Comparison of ENCODE assay signal across 8 cellular contexts in the genomic region with DNA sequence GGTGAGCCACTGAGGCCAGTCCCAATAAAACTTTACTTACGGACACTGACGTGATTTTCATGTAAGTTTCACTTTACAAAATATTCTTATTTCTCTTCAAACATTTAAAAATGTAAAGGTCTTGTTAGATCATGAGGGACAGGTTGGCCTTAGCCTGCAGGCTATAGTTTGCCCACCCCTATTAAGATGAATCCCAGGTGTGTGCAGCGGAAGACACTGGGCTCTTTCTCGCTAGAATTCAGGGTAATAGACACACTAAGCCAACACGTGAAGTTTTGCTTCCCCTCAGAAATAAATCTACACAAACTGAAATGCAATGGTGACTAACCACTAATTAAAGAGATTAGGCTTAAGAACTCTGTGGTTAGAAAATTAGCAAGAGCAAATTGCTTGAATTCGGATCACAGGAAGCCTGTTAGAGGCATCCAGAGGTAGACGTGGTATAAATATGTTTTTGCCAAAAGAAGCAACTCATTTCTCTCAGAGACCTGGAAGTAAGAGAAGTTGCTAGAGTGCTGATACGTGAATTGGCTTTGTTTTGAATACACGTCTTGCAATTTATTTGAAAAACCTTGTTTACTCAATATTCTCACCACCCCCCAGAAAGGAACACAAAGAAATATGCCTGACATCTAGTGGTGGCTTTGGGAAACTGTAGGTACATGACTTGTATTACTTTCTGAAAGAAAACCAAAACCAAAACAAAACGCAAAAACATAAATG.
DNase-seq lines count a peak whose midpoint lies in the region; ATAC-seq and TF ChIP-seq lines count a peak whose summit lies in the region.

No MANE protein-coding gene starts in this region.

- no peaks in the 10 kb centered on the region for H3K36me3 ChIP-seq in BJ (ENCODE audit: control insufficient read depth, insufficient read depth, low read length)
- H3K36me3 ChIP-seq in osteoblast (ENCODE audit: insufficient read depth, low read length): no peaks in the 10 kb centered on the region

- H3K4me1 Mint-ChIP-seq in activated B cell treated with CpG ODN at 0.5 μM for 24 hours: peaks cover 23% of the 10 kb centered on the region

- ATAC-seq in GM18498 (IDR thresholded peaks at IDR 0.05; ENCODE audit: unreplicated experiment) (peak; percentile 86), HG03103 (IDR thresholded peaks at IDR 0.05; ENCODE audit: low read depth, unreplicated experiment) (peak; percentile 52), activated B cell treated with CpG ODN at 0.5 μM for 24 hours (ENCODE audit: low read depth) (peak; percentile 97)

- no peaks in the 10 kb centered on the region for H4K20me1 ChIP-seq in osteoblast (ENCODE audit: insufficient read depth, low read length)

- H3K4me2 ChIP-seq in osteoblast (ENCODE audit: insufficient read depth, low read length): peak overlapping the region; percentile 89

- no peak overlapping the region for H3K27ac ChIP-seq in osteoblast (ENCODE audit: low read depth, low read length)

- H3K27me3 Mint-ChIP-seq in activated B cell treated with CpG ODN at 0.5 μM for 24 hours: no peaks in the 10 kb centered on the region

- no peaks in the 10 kb centered on the region for H3K36me3 Mint-ChIP-seq in activated B cell treated with CpG ODN at 0.5 μM for 24 hours (ENCODE audit: low read depth)

- H3K4me3 ChIP-seq in BJ (ENCODE audit: low read depth, low read length): peak overlapping the region; percentile 12; the same call in 1 of the 2 replicates
- peak overlapping the region; percentile 18 to 48 for H3K4me3 ChIP-seq in foreskin fibroblast (ENCODE audit: low read depth in 1 of 2, low read length in 2 of 2)
- peak overlapping the region; percentile 63 for H3K4me3 ChIP-seq in osteoblast (ENCODE audit: insufficient read depth, low read length)

- H3K79me2 ChIP-seq in osteoblast (ENCODE audit: insufficient read depth, low read length): no peaks in the 10 kb centered on the region

- intact Hi-C loops in activated B cell treated with CpG ODN at 0.5 μM for 24 hours (cut with micrococcal nuclease): loop anchor here (1.0 to 5.0 kb wide), 11 partner anchors 40 to 356 kb away; no protein-coding TSS in a partner anchor

- H3K27me3 ChIP-seq in BJ (ENCODE audit: control insufficient read depth, insufficient read depth, low read length) (no peaks in the 10 kb centered on the region), osteoblast (ENCODE audit: insufficient read depth, low read length) (no peaks in the 10 kb centered on the region)

- POLR2A ChIA-PET in BJ (lab: Charles Lee) (no interaction called here), activated B cell treated with CpG ODN at 0.5 μM for 24 hours (lab: Charles Lee) (interaction anchor here (0.6 to 1.2 kb wide), 4 partner anchors 44 to 160 kb away, joined by 3 to 13 read pairs (median 8); no protein-coding TSS in a partner anchor)

- no peaks in the 10 kb centered on the region for H3K9me3 Mint-ChIP-seq in activated B cell treated with CpG ODN at 0.5 μM for 24 hours

- H2AFZ ChIP-seq in osteoblast (ENCODE audit: low read length): peak overlapping the region; percentile 71

- TF ChIP-seq CTCF in BJ (IDR thresholded peaks at IDR 0.05; ENCODE audit: insufficient read depth, low read depth, low read length) (peak; percentile 76), activated B cell treated with CpG ODN at 0.5 μM for 24 hours (IDR thresholded peaks at IDR 0.05) (no peak), foreskin fibroblast (IDR thresholded peaks at IDR 0.05; ENCODE audit: low read depth, low read length) (peak; percentile 80), osteoblast (IDR thresholded peaks at IDR 0.05; ENCODE audit: extremely low read depth, low read depth, low read length) (peak; percentile 78)

- CTCF ChIA-PET in BJ (lab: Yijun Ruan, JAX) (interaction anchor here (0.8 to 0.9 kb wide), 2 partner anchors 10 to 156 kb away, joined by 3 to 5 read pairs; no protein-coding TSS in a partner anchor), activated B cell treated with CpG ODN at 0.5 μM for 24 hours (lab: Charles Lee) (interaction anchor here (1.2 kb wide), 2 partner anchors 160 to 212 kb away, joined by 5 to 10 read pairs; no protein-coding TSS in a partner anchor)

- H3K9me3 ChIP-seq in osteoblast (ENCODE audit: low read depth, low read length): no peaks in the 10 kb centered on the region

- peaks cover 15% of the 10 kb centered on the region for H3K4me1 ChIP-seq in osteoblast (ENCODE audit: insufficient read depth, low read length)

- H3K27ac Mint-ChIP-seq in activated B cell treated with CpG ODN at 0.5 μM for 24 hours: peak overlapping the region; percentile 38

- H3K4me3 Mint-ChIP-seq in activated B cell treated with CpG ODN at 0.5 μM for 24 hours: peak overlapping the region; percentile 7

- DNase-seq in BJ (ENCODE audit: low read depth): peak; percentile 50
- peak; percentile 75 for DNase-seq in NCI-H2196 treated with DMSO at 0.1 percent for 48 hours (lab: John Stamatoyannopoulos, UW; ENCODE audit: unreplicated experiment)
- no peak for DNase-seq in activated B cell treated with CpG ODN at 0.5 μM for 24 hours
- peak; percentile 60 to 84 for DNase-seq in foreskin fibroblast
- peak; percentile 58 for DNase-seq in osteoblast (ENCODE audit: insufficient read length, low spot score, missing footprints)
- no peak for DNase-seq in GOT3 (lab: John Stamatoyannopoulos, UW)

Comparison
In these comparisons a context has a peak if more than half of its experiments do, and no peak if none do; other contexts are left out.
1. DNase-seq: peak in BJ (single experiment), NCI-H2196 treated with DMSO at 0.1 percent for 48 hours (single experiment), foreskin fibroblast (2 of 2) and osteoblast (single experiment); none in activated B cell treated with CpG ODN at 0.5 μM for 24 hours (single experiment) and GOT3 (single experiment).
2. H3K4me3 ChIP-seq: peak in every context shown above with its lines; median percentile 63 in osteoblast; 33 in foreskin fibroblast; 12 in BJ.
3. Peak in every context shown above with its lines, with median percentiles within 50 percentile points of each other: ATAC-seq.